Comparison of ENCODE assay signal across 22 cellular contexts in the genomic region with DNA sequence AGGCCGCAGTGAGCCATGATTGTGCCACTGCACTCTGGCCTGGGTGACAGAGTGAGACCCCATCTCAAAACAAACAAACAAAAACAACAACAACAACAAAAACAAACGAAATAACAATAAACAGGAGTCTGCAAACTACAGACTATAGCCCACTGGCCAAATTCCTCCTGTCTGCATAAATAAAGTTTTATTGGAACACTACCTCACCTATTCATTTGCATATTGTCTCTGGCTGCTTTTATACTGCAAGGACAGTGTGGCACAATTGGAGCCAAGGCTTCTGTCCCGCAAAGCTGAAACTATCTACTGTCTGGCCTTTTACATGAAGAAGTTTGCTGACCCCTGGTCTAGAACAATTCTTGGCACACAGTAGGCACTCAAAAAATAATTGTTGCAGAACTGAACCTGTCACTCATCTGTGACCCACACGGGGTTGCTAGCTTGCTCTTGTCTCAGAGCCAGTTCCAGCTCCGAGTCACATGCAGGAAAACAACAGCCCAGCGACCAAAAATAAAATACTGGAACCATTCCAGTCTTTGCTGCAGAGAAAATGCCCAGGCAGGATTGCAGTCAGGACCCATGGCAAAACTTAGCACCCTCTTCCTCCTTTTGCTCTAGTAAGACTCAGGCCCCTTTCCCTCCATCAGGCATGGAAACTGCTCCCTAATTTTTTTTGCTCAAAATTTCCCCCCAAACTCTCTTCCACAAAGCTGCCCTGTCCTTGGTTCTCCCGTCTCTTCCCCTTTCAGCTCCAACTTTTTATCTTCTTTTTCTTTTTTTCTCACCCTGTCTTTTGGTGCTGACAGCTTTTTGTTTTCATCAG. TPM values are rescaled to one million over a fixed set of nuclear protein-coding genes. Genes with fewer than 3 reads are reported as not detected.
A peak's percentile ranks its signal among the peaks of the same experiment; 100 is the strongest.
DNase-seq lines count a peak whose midpoint lies in the region; ATAC-seq and TF ChIP-seq lines count a peak whose summit lies in the region.
"Had no signal": no experiment of that assay in that cellular context is flagged by ENCODE, and none has a peak within 500 bp of the region (broad histone marks: within the 10 kb centered on the region; RNA-seq: fewer than 3 reads in every experiment).

No MANE protein-coding gene starts in this region.

- H3K27ac ChIP-seq in 22Rv1 = peak overlapping the region; percentile 23; the same call in 1 of the 2 replicates
- H3K27ac ChIP-seq: foreskin keratinocyte had no signal

- no peak for ATAC-seq in GM19023 (IDR thresholded peaks at IDR 0.05; ENCODE audit: unreplicated experiment)
- ATAC-seq in SK-N-SH treated with all-trans-retinoic acid at 6 μM for 48 hours = no peak
- ATAC-seq: activated CD4-positive, CD25-positive, alpha-beta regulatory T cell treated with anti-CD3 and anti-CD28 coated beads, Interleukin-2, amount 50 U/mL, for 24 hours; activated naive CD4-positive, alpha-beta T cell treated with anti-CD3 and anti-CD28 coated beads, Interleukin-2, amount 50 U/mL, for 72 hours; activated T-cell treated with anti-CD3 and anti-CD28 coated beads, Interleukin-2, amount 50 U/mL, for 72 hours; foreskin keratinocyte had no signal

- peak; percentile 69 for DNase-seq in DMS79 treated with DMSO at 0.1 percent for 48 hours (lab: John Stamatoyannopoulos, UW)
- peak; percentile 12 to 22 for DNase-seq in dermis microvascular lymphatic vessel endothelial cell (ENCODE audit: low read depth in 2 of 2)
- peak; percentile 38 for DNase-seq in mucosa of gallbladder (ENCODE audit: low spot score)
- no peak for DNase-seq in SIG-M5 (lab: John Stamatoyannopoulos, UW)
- DNase-seq in SK-N-DZ (ENCODE audit: low spot score) = no peak
- DNase-seq: activated CD8-positive, alpha-beta memory T cell treated with anti-CD3 and anti-CD28 coated beads for 24 hours; activated T-cell treated with anti-CD3 and anti-CD28 coated beads, Interleukin-2, amount 50 U/mL, for 72 hours; foreskin keratinocyte; Kasumi-1; NCI-H1048; NCI-H2107; OCI-M1; retina; stimulated activated CD4-positive, alpha-beta T cell treated with anti-CD3 and anti-CD28 coated beads, Interleukin-15, amount 100 ng/mL, for 24 hours had no signal

- no peak for TF ChIP-seq CTCF in 22Rv1 (IDR thresholded peaks at IDR 0.05)

TF ChIP-seq in SK-N-SH treated with all-trans-retinoic acid at 6 μM for 48 hours, 23 proteins besides CTCF, POLR2A, EP300 and RAD21:
- no peak for TF ChIP-seq ZFP3 (CRISPR knock-in tag; IDR thresholded peaks at IDR 0.05)
- TF ChIP-seq, protein P1, sequence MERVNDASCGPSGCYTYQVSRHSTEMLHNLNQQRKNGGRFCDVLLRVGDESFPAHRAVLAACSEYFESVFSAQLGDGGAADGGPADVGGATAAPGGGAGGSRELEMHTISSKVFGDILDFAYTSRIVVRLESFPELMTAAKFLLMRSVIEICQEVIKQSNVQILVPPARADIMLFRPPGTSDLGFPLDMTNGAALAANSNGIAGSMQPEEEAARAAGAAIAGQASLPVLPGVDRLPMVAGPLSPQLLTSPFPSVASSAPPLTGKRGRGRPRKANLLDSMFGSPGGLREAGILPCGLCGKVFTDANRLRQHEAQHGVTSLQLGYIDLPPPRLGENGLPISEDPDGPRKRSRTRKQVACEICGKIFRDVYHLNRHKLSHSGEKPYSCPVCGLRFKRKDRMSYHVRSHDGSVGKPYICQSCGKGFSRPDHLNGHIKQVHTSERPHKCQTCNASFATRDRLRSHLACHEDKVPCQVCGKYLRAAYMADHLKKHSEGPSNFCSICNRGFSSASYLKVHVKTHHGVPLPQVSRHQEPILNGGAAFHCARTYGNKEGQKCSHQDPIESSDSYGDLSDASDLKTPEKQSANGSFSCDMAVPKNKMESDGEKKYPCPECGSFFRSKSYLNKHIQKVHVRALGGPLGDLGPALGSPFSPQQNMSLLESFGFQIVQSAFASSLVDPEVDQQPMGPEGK (CRISPR knock-in tag; IDR thresholded peaks at IDR 0.05; ENCODE audit: borderline replicate concordance) = no peak
- no peak for TF ChIP-seq GLIS3 (CRISPR knock-in tag; IDR thresholded peaks at IDR 0.05)
- TF ChIP-seq, protein P2, sequence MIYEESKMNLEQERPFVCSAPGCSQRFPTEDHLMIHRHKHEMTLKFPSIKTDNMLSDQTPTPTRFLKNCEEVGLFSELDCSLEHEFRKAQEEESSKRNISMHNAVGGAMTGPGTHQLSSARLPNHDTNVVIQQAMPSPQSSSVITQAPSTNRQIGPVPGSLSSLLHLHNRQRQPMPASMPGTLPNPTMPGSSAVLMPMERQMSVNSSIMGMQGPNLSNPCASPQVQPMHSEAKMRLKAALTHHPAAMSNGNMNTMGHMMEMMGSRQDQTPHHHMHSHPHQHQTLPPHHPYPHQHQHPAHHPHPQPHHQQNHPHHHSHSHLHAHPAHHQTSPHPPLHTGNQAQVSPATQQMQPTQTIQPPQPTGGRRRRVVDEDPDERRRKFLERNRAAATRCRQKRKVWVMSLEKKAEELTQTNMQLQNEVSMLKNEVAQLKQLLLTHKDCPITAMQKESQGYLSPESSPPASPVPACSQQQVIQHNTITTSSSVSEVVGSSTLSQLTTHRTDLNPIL (CRISPR knock-in tag; IDR thresholded peaks at IDR 0.05; ENCODE audit: low read depth) = no peak
- no peak for TF ChIP-seq ZNF565 (CRISPR knock-in tag; conservative IDR thresholded peaks at IDR 0.05; ENCODE audit: low read depth)
- no peak for TF ChIP-seq TCF4 (CRISPR knock-in tag; IDR thresholded peaks at IDR 0.05; ENCODE audit: borderline replicate concordance)
- TF ChIP-seq, protein P3, sequence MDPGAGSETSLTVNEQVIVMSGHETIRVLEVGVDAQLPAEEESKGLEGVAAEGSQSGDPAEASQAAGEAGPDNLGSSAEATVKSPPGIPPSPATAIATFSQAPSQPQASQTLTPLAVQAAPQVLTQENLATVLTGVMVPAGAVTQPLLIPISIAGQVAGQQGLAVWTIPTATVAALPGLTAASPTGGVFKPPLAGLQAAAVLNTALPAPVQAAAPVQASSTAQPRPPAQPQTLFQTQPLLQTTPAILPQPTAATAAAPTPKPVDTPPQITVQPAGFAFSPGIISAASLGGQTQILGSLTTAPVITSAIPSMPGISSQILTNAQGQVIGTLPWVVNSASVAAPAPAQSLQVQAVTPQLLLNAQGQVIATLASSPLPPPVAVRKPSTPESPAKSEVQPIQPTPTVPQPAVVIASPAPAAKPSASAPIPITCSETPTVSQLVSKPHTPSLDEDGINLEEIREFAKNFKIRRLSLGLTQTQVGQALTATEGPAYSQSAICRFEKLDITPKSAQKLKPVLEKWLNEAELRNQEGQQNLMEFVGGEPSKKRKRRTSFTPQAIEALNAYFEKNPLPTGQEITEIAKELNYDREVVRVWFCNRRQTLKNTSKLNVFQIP (CRISPR knock-in tag; IDR thresholded peaks at IDR 0.05; ENCODE audit: borderline replicate concordance, low read depth) = no peak
- TF ChIP-seq ESRRG (CRISPR knock-in tag; IDR thresholded peaks at IDR 0.05) = no peak
- TF ChIP-seq ZC3H10 (CRISPR knock-in tag; IDR thresholded peaks at IDR 0.05) = no peak
- no peak for TF ChIP-seq RARB (CRISPR knock-in tag; IDR thresholded peaks at IDR 0.05)
- TF ChIP-seq SNAI2 (CRISPR knock-in tag; IDR thresholded peaks at IDR 0.05) = no peak
- TF ChIP-seq PPARA (CRISPR knock-in tag; IDR thresholded peaks at IDR 0.05; ENCODE audit: borderline replicate concordance) = no peak
TF ChIP-seq in SK-N-SH treated with all-trans-retinoic acid at 6 μM for 48 hours: peak in this region for 0.

RNA-seq across cellular contexts. Expression of a gene that starts 4.8 kb away (rescaled TPM):
- under 0.01 and 0.25 TPM in 2 replicates for total RNA-seq in dermis microvascular lymphatic vessel endothelial cell
- 91.0 TPM for total RNA-seq in mucosa of gallbladder
- polyA plus RNA-seq in SK-N-DZ (2014; cell fraction: cytosol; rRNA removed) = not detected in 2 replicates
- not detected in 2 replicates for polyA plus RNA-seq in SK-N-DZ (2014; cell fraction: nucleus; rRNA removed)
- total RNA-seq: activated naive CD4-positive, alpha-beta T cell treated with anti-CD3 and anti-CD28 coated beads, Interleukin-2, amount 50 U/mL, for 72 hours; activated T-cell treated with anti-CD3 and anti-CD28 coated beads, Interleukin-2, amount 50 U/mL, for 72 hours; HT1080 had no signal

RNA-seq across cellular contexts. Expression of a gene that starts 35.6 kb away (rescaled TPM):
- not detected in 2 replicates for total RNA-seq in dermis microvascular lymphatic vessel endothelial cell
- not detected for total RNA-seq in mucosa of gallbladder
- polyA plus RNA-seq in SK-N-DZ (2014; cell fraction: cytosol; rRNA removed) = not detected in 2 replicates
- polyA plus RNA-seq in SK-N-DZ (2014; cell fraction: nucleus; rRNA removed) = not detected in 2 replicates
- total RNA-seq: activated naive CD4-positive, alpha-beta T cell treated with anti-CD3 and anti-CD28 coated beads, Interleukin-2, amount 50 U/mL, for 72 hours; activated T-cell treated with anti-CD3 and anti-CD28 coated beads, Interleukin-2, amount 50 U/mL, for 72 hours; foreskin keratinocyte; HT1080; mesothelial cell of epicardium; neural crest cell had no signal
- polyA plus RNA-seq: foreskin keratinocyte had no signal

Comparison
In these comparisons a context has a peak if more than half of its experiments do, and no peak if none do; other contexts are left out.
1. DNase-seq: peak in DMS79 treated with DMSO at 0.1 percent for 48 hours (single experiment), dermis microvascular lymphatic vessel endothelial cell (2 of 2) and mucosa of gallbladder (single experiment); none in SIG-M5 (single experiment) and SK-N-DZ (single experiment).
2. RNA of a gene that starts 4.8 kb away (total RNA-seq): 91.0 TPM in mucosa of gallbladder (single experiment); under 0.01 to 0.25 TPM in dermis microvascular lymphatic vessel endothelial cell; every median in the first group is over 10 times any median in the second.